Comparison of ENCODE assay signal across 12 cellular contexts in the genomic region with DNA sequence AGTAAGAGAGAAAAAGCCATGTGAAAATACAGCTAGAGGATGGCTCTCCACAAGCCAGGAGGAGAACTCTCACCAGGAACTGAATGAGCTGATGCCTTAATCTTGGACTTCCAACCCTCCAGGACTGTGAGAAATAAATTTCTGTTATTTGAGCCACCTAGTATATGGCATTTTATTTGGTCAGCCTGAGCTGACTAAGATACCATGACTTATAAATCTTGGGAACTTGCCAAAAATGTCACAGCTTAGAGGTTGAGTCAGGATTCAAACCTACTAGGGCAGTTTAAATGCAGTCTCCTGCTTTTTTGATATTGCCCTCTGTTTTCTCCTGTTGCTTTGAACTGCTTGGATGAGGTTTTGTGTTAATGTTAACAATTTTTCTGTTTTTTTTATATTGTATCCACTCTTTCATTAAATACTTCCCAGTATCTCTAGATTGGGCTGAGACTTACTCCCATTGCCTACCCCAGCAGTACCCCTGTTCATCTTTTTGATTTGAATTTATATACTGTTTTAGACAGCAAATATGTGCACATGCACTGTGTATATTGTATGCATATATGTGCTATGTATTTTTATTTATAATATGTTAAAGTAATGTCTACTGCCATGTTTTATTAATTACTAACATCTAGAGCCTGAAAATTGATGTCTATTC.
DNase-seq lines count a peak whose midpoint lies in the region; ATAC-seq and TF ChIP-seq lines count a peak whose summit lies in the region.
"Had no signal": no experiment of that assay in that cellular context is flagged by ENCODE, and none has a peak within 500 bp of the region (broad histone marks: within the 10 kb centered on the region; RNA-seq: fewer than 3 reads in every experiment).

No MANE protein-coding gene starts in this region.

- no TSS peak for BruUV-seq in MCF 10A (replicated peaks; lab: Mats Ljungman, UMichigan)

- TF ChIP-seq CTCF in MCF 10A (IDR thresholded peaks at IDR 0.05; ENCODE audit: unreplicated experiment), result no peak
- no peak for TF ChIP-seq CTCF in breast epithelium (IDR thresholded peaks at IDR 0.05)
- TF ChIP-seq CTCF in fibroblast of mammary gland (conservative IDR thresholded peaks at IDR 0.05; ENCODE audit: control insufficient read depth, insufficient read depth, low read depth, low read length), result no peak

- no peak overlapping the region for H3K4me3 Mint-ChIP-seq in MCF 10A (ENCODE audit: unreplicated experiment)
- H3K4me3 Mint-ChIP-seq: activated T-helper 1 cell treated with anti-CD3 and anti-CD28 coated beads, Interleukin-12 subunit alpha, Interleukin-12 subunit beta, Interleukin-2, Interleukin-4 antibody, amounts not matched to agents 30 ng/mL and 10 ng/mL and 1 ng/mL, durations not matched to agents 14 hours and 24 hours and 36 hours had no signal

- H3K4me1 ChIP-seq in breast epithelium, result no peaks in the 10 kb centered on the region
- H3K4me1 ChIP-seq: BLaER1, vagina had no signal

- H3K27me3 Mint-ChIP-seq in MCF 10A (ENCODE audit: insufficient read depth, unreplicated experiment), result no peaks in the 10 kb centered on the region

- H3K27me3 ChIP-seq in breast epithelium, result no peaks in the 10 kb centered on the region
- H3K27me3 ChIP-seq: BLaER1, vagina had no signal

- intact Hi-C loops in MCF 10A (cut with micrococcal nuclease) (no loop called here), breast epithelium (cut with DNase I; ENCODE audit: low total_unique reads) (no loop called here)

- CTCF ChIA-PET in MCF 10A (lab: Yijun Ruan, JAX), result interaction anchor here (0.5 to 1.1 kb wide), 4 partner anchors 9 to 853 kb away, joined by 3 read pairs; no protein-coding TSS in a partner anchor

- no peaks in the 10 kb centered on the region for H3K36me3 Mint-ChIP-seq in MCF 10A (ENCODE audit: insufficient read depth, unreplicated experiment)

- H3K9me3 Mint-ChIP-seq in MCF 10A (ENCODE audit: unreplicated experiment), result no peaks in the 10 kb centered on the region
- H3K9me3 Mint-ChIP-seq: activated T-helper 1 cell treated with anti-CD3 and anti-CD28 coated beads, Interleukin-12 subunit alpha, Interleukin-12 subunit beta, Interleukin-2, Interleukin-4 antibody, amounts not matched to agents 30 ng/mL and 10 ng/mL and 1 ng/mL, durations not matched to agents 14 hours and 24 hours and 36 hours had no signal

- ATAC-seq in HG02938 (IDR thresholded peaks at IDR 0.05; ENCODE audit: unreplicated experiment) (no peak), GM21737 (IDR thresholded peaks at IDR 0.05; ENCODE audit: unreplicated experiment) (no peak)

- H3K36me3 ChIP-seq in breast epithelium, result no peaks in the 10 kb centered on the region
- H3K36me3 ChIP-seq: BLaER1, vagina had no signal

- H3K4me3 ChIP-seq in breast epithelium, result no peak overlapping the region
- H3K4me3 ChIP-seq in fibroblast of mammary gland (ENCODE audit: control insufficient read depth, low read depth, low read length), result no peak overlapping the region
- H3K4me3 ChIP-seq: BLaER1, vagina had no signal

- H3K27ac Mint-ChIP-seq in MCF 10A (ENCODE audit: low read depth, unreplicated experiment), result no peak overlapping the region
- H3K27ac Mint-ChIP-seq: activated T-helper 1 cell treated with anti-CD3 and anti-CD28 coated beads, Interleukin-12 subunit alpha, Interleukin-12 subunit beta, Interleukin-2, Interleukin-4 antibody, amounts not matched to agents 30 ng/mL and 10 ng/mL and 1 ng/mL, durations not matched to agents 14 hours and 24 hours and 36 hours had no signal

- H3K9me3 ChIP-seq in breast epithelium, result no peaks in the 10 kb centered on the region
- H3K9me3 ChIP-seq: BLaER1, vagina had no signal

- POLR2A ChIA-PET in MCF 10A (lab: Yijun Ruan, JAX), result interaction anchor here (0.8 kb wide), 1 partner anchor 824 kb away, joined by 3 read pairs; no protein-coding TSS in a partner anchor

- peaks cover 5% of the 10 kb centered on the region for H3K4me1 Mint-ChIP-seq in MCF 10A (ENCODE audit: insufficient read depth, unreplicated experiment)

- no peak overlapping the region for H3K27ac ChIP-seq in breast epithelium
- H3K27ac ChIP-seq: BLaER1, vagina had no signal

- DNase-seq in MCF 10A (ENCODE audit: unreplicated experiment), result peak; percentile 94
- no peak for DNase-seq in breast epithelium (ENCODE audit: low spot score in 2 of 2)
- DNase-seq in RKO (ENCODE audit: low spot score), result peak; percentile 96
- peak; percentile 98 for DNase-seq in fibroblast of mammary gland (ENCODE audit: low read depth)
- DNase-seq in stromal cell of bone marrow (ENCODE audit: low read depth), result peak; percentile 92
- no peak for DNase-seq in KG1 (lab: John Stamatoyannopoulos, UW)
- DNase-seq: left cardiac atrium had no signal

- TF ChIP-seq POLR2A in breast epithelium (IDR thresholded peaks at IDR 0.05), result no peak

Comparison
In these comparisons a context has a peak if more than half of its experiments do, and no peak if none do; other contexts are left out.
1. DNase-seq: peak in MCF 10A (single experiment), RKO (single experiment), fibroblast of mammary gland (single experiment) and stromal cell of bone marrow (single experiment); none in breast epithelium (0 of 2) and KG1 (single experiment).